18 cellular contexts compared by ENCODE assay signal in the genomic region with DNA sequence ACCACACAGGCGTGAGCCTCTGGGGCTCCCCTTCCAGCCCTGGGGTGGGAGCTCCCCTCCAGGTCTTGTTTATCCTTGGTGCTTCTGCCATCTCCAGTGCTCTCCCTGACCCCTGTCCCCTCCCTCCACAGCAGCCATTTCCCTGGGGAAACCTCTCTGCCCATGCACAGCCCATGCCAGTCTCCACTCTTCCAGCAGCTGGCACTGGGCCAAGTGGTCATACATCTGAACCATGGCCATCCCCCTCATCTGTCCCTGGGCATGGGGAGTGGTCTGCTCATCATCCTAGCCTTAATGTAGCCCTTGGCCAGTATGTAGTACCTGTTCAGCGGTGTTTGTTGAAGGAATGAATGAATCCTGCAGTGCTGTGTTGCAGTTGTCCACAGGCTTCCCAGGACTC.
DNase-seq lines count a peak whose midpoint lies in the region; ATAC-seq, FAIRE-seq and TF ChIP-seq lines count a peak whose summit lies in the region.
"Had no signal": no experiment of that assay in that cellular context is flagged by ENCODE, and none has a peak within 500 bp of the region (broad histone marks: within the 10 kb centered on the region; RNA-seq: fewer than 3 reads in every experiment).

No MANE protein-coding gene starts in this region.

- H3K27ac ChIP-seq in HepG2 (ENCODE audit: extremely low read length, insufficient read depth, low read length), result no peak overlapping the region
- H3K27ac ChIP-seq in right lobe of liver, result no peak overlapping the region

- H3K9me3 ChIP-seq in HepG2 (ENCODE audit: low read length) (no peaks in the 10 kb centered on the region), right lobe of liver (no peaks in the 10 kb centered on the region)
- H3K9me3 ChIP-seq: MG63 had no signal

- no TSS peak for BruUV-seq in HepG2 (replicated peaks; lab: Mats Ljungman, UMichigan)

- POLR2A ChIA-PET in HepG2 (lab: Yijun Ruan, JAX), result no interaction called here

- TF ChIP-seq EP300 in HepG2 (IDR thresholded peaks at IDR 0.05; ENCODE audit: low read depth in 2 of 2, low read length in 2 of 2) (no peak), HepG2 (CRISPR knock-in tag; IDR thresholded peaks at IDR 0.05; ENCODE audit: borderline replicate concordance) (no peak)

- WGBS in HepG2 (ENCODE audit: low lambda C conversion rate), result 51% methylated on average over 2 of the region's 2 CpGs
- 100% methylated on average over 1 of the region's 2 CpGs for WGBS in right lobe of liver (ENCODE audit: insufficient coverage, low coverage, low lambda C conversion rate, missing lambda C conversion rate)

- TF ChIP-seq CTCF in HepG2 (CRISPR knock-in tag; IDR thresholded peaks at IDR 0.05) (no peak), right lobe of liver (IDR thresholded peaks at IDR 0.05) (no peak)

- no peak for DNase-seq in HepG2 (ENCODE audit: low spot score)
- DNase-seq in right lobe of liver, result no peak
- peak; percentile 1 for DNase-seq in NCI-H69 (lab: John Stamatoyannopoulos, UW)
- peak; percentile 80 for DNase-seq in mesenteric fat pad (ENCODE audit: low spot score)
- DNase-seq in A172 (ENCODE audit: low spot score), result no peak
- no peak for DNase-seq in left lobe of liver (ENCODE audit: low spot score)
- DNase-seq: AML-193, DMS153, GDM1, HCEC 1CT, Kasumi-1, MG63, NCI-H1436, NCI-H1930 had no signal

- H3K36me3 ChIP-seq in HepG2 (replicated peaks in 1 of 2; ENCODE audit: control insufficient read depth in 1 of 2, insufficient read depth in 2 of 2, low read length in 2 of 2) (no peaks in the 10 kb centered on the region), right lobe of liver (no peaks in the 10 kb centered on the region)
- H3K36me3 ChIP-seq: MG63 had no signal

- H3K4me2 ChIP-seq in HepG2 (ENCODE audit: low read depth, low read length), result no peak overlapping the region

- no peaks in the 10 kb centered on the region for H3K79me2 ChIP-seq in HepG2 (ENCODE audit: insufficient read depth, low read length)

- H3K27me3 ChIP-seq in HepG2 (ENCODE audit: control insufficient read depth in 1 of 2, insufficient read depth in 2 of 2, low read length in 2 of 2), result no peaks in the 10 kb centered on the region; a peak in 1 of 5 replicates
- no peaks in the 10 kb centered on the region for H3K27me3 ChIP-seq in right lobe of liver
- H3K27me3 ChIP-seq: MG63 had no signal

- in situ Hi-C loops in HepG2 (cut with HindIII; ENCODE audit: extremely low pct_ligation_motif_present, low pct_unique_long_range_greater_than_20kb), result no loop called here

- no peak for TF ChIP-seq POLR2A in HepG2 (IDR thresholded peaks at IDR 0.05; ENCODE audit: insufficient read depth in 1 of 2, low read depth in 2 of 2, low read length in 2 of 2)
- no peak for TF ChIP-seq POLR2A in right lobe of liver (IDR thresholded peaks at IDR 0.05)

- H3K4me1 ChIP-seq in HepG2 (ENCODE audit: insufficient read depth, low read length), result no peaks in the 10 kb centered on the region; the same call in 1 of the 2 replicates
- H3K4me1 ChIP-seq in right lobe of liver, result no peaks in the 10 kb centered on the region

- H2AFZ ChIP-seq in HepG2 (ENCODE audit: low read length), result no peak overlapping the region

- intact Hi-C loops in HepG2 (cut with micrococcal nuclease; ENCODE audit: unreplicated experiment), result no loop called here
- intact Hi-C loops in right lobe of liver (cut with DNase I), result no loop called here

- no peaks in the 10 kb centered on the region for H4K20me1 ChIP-seq in HepG2 (ENCODE audit: insufficient read depth, low read length)

- no peak overlapping the region for H3K9ac ChIP-seq in HepG2 (ENCODE audit: insufficient read depth, low read depth, low read length)

- CTCF ChIA-PET in HepG2 (lab: Yijun Ruan, JAX; ENCODE audit: low intra/inter-chr PET ratio, low total read pairs), result no interaction called here

- H3K4me3 ChIP-seq in HepG2 (replicated peaks in 1 of 3; ENCODE audit: insufficient read depth in 1 of 3, low read depth in 2 of 3, low read length in 3 of 3) (no peak overlapping the region), right lobe of liver (no peak overlapping the region)
- H3K4me3 ChIP-seq: MG63 had no signal

- FAIRE-seq in HepG2 (lab: Jason Lieb, UNC), result no peak
- FAIRE-seq: GM19239, RCC 7860 had no signal

- no peak for ATAC-seq in HepG2
- ATAC-seq in right lobe of liver, result no peak
- no peak for ATAC-seq in GM18861 (IDR thresholded peaks at IDR 0.05; ENCODE audit: unreplicated experiment)
- ATAC-seq in left lobe of liver, result no peak
- ATAC-seq: Right ventricle myocardium inferior had no signal

- TF ChIP-seq RAD21 in HepG2 (CRISPR knock-in tag; IDR thresholded peaks at IDR 0.05), result no peak

TF ChIP-seq in HepG2, 621 proteins besides CTCF, POLR2A, EP300 and RAD21:
- TF ChIP-seq LCORL (IDR thresholded peaks at IDR 0.05) (peak; percentile 81), LCORL (CRISPR knock-in tag; IDR thresholded peaks at IDR 0.05) (no peak), ZNF451 (CRISPR knock-in tag; IDR thresholded peaks at IDR 0.05) (no peak)
- TF ChIP-seq, protein P1, sequence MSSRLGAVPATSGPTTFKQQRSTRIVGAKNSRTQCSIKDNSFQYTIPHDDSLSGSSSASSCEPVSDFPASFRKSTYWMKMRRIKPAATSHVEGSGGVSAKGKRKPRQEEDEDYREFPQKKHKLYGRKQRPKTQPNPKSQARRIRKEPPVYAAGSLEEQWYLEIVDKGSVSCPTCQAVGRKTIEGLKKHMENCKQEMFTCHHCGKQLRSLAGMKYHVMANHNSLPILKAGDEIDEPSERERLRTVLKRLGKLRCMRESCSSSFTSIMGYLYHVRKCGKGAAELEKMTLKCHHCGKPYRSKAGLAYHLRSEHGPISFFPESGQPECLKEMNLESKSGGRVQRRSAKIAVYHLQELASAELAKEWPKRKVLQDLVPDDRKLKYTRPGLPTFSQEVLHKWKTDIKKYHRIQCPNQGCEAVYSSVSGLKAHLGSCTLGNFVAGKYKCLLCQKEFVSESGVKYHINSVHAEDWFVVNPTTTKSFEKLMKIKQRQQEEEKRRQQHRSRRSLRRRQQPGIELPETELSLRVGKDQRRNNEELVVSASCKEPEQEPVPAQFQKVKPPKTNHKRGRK (CRISPR knock-in tag; IDR thresholded peaks at IDR 0.05), result no peak

Comparison
In these comparisons a context has a peak if more than half of its experiments do, and no peak if none do; other contexts are left out.
1. DNase-seq: peak in NCI-H69 (single experiment) and mesenteric fat pad (single experiment); none in HepG2 (single experiment), right lobe of liver (0 of 3), A172 (single experiment) and left lobe of liver (single experiment).